Comparison of ENCODE assay signal across 16 cellular contexts in the genomic region with DNA sequence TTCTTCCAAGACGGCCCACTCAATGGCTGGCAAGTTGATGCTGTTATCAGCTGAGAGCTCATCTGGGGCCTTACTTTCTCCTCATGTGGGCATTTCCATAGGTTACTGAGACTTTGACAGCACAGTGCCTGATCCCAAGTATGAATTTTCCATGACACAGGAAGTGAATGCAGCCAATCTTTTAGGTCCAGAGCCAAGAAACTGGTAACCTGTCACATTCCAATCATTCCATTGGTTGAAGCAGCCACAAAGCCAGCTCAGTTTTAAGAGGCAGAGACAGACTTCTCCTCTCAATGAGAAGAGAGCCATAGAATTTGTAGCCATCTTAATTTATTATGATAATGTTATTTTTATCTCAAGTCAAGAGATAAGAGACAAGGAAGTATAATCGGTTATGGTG.
"Had no signal": no experiment of that assay in that cellular context is flagged by ENCODE, and none has a peak within 500 bp of the region (broad histone marks: within the 10 kb centered on the region; RNA-seq: fewer than 3 reads in every experiment).

No MANE protein-coding gene starts in this region.

- H3K4me3 Mint-ChIP-seq: activated CD8-positive, alpha-beta T cell treated with anti-CD3 and anti-CD28 coated beads for 36 hours; activated naive CD8-positive, alpha-beta T cell treated with anti-CD3 and anti-CD28 coated beads, Interleukin-2, amount 50 U/mL, for 24 hours; central memory CD8-positive, alpha-beta T cell; stimulated activated naive CD8-positive, alpha-beta T cell treated with anti-CD3 and anti-CD28 coated beads, Interleukin-15, amount 100 ng/mL, for 72 hours had no signal

- H3K4me1 Mint-ChIP-seq: activated naive CD8-positive, alpha-beta T cell treated with anti-CD3 and anti-CD28 coated beads, Interleukin-2, amount 50 U/mL, for 24 hours; central memory CD8-positive, alpha-beta T cell; stimulated activated naive CD8-positive, alpha-beta T cell treated with anti-CD3 and anti-CD28 coated beads, Interleukin-15, amount 100 ng/mL, for 72 hours had no signal

- H3K27ac ChIP-seq: ascending aorta, gastroesophageal sphincter, left lung, pancreas, thoracic aorta, uterus, WERI-Rb-1 had no signal

- H3K27me3 ChIP-seq: ascending aorta, gastroesophageal sphincter, left lung, pancreas, uterus had no signal

- H3K9me3 ChIP-seq: ascending aorta, gastroesophageal sphincter, left lung, pancreas, thoracic aorta, uterus had no signal

- ATAC-seq: activated CD8-positive, alpha-beta T cell treated with anti-CD3 and anti-CD28 coated beads for 36 hours; activated naive CD8-positive, alpha-beta T cell treated with anti-CD3 and anti-CD28 coated beads, Interleukin-2, amount 50 U/mL, for 24 hours; gastroesophageal sphincter; left lung; pancreas; stimulated activated naive CD8-positive, alpha-beta T cell treated with anti-CD3 and anti-CD28 coated beads, Interleukin-15, amount 100 ng/mL, for 72 hours had no signal

- H3K36me3 ChIP-seq: ascending aorta, gastroesophageal sphincter, left lung, pancreas, thoracic aorta, uterus, WERI-Rb-1 had no signal

- H3K27me3 Mint-ChIP-seq: activated CD8-positive, alpha-beta T cell treated with anti-CD3 and anti-CD28 coated beads for 36 hours; activated naive CD8-positive, alpha-beta T cell treated with anti-CD3 and anti-CD28 coated beads, Interleukin-2, amount 50 U/mL, for 24 hours; central memory CD8-positive, alpha-beta T cell; stimulated activated naive CD8-positive, alpha-beta T cell treated with anti-CD3 and anti-CD28 coated beads, Interleukin-15, amount 100 ng/mL, for 72 hours had no signal

- H3K4me1 ChIP-seq: ascending aorta, gastroesophageal sphincter, left lung, pancreas, uterus had no signal

- H3K4me3 ChIP-seq: ascending aorta, gastroesophageal sphincter, left lung, pancreas, thoracic aorta, uterus had no signal

- H3K27ac Mint-ChIP-seq: activated CD8-positive, alpha-beta T cell treated with anti-CD3 and anti-CD28 coated beads for 36 hours; activated naive CD8-positive, alpha-beta T cell treated with anti-CD3 and anti-CD28 coated beads, Interleukin-2, amount 50 U/mL, for 24 hours; stimulated activated naive CD8-positive, alpha-beta T cell treated with anti-CD3 and anti-CD28 coated beads, Interleukin-15, amount 100 ng/mL, for 72 hours had no signal

- DNase-seq: activated CD4-positive, alpha-beta T cell treated with anti-CD3 and anti-CD28 coated beads for 4 hours; activated CD8-positive, alpha-beta memory T cell treated with anti-CD3 and anti-CD28 coated beads, Interleukin-2, amount 50 U/mL, for 48 hours; activated CD8-positive, alpha-beta T cell treated with anti-CD3 and anti-CD28 coated beads for 36 hours; activated naive CD8-positive, alpha-beta T cell treated with anti-CD3 and anti-CD28 coated beads, Interleukin-2, amount 50 U/mL, for 24 hours; effector memory CD4-positive, alpha-beta T cell; left lung; pancreas; stimulated activated CD4-positive, alpha-beta T cell treated with anti-CD3 and anti-CD28 coated beads, Interleukin-15, amount 100 ng/mL, for 24 hours; stimulated activated CD4-positive, alpha-beta T cell treated with anti-CD3 and anti-CD28 coated beads, Interleukin-4, amount 100 ng/mL, for 4 hours; stimulated activated naive CD8-positive, alpha-beta T cell treated with anti-CD3 and anti-CD28 coated beads, Interleukin-15, amount 100 ng/mL, for 72 hours; uterus; WERI-Rb-1 had no signal
